In genomic region chrX:154398668-154399526, GRCh38 we compare ENCODE assay signal across 8 cellular contexts. TPM values are rescaled to one million over a fixed set of nuclear protein-coding genes. Genes with fewer than 3 reads are reported as not detected.
DNase-seq lines count a peak whose midpoint lies in the region; TF ChIP-seq lines count a peak whose summit lies in the region.

No MANE protein-coding gene starts in this region.

- DNase-seq in CD4-positive, alpha-beta memory T cell: peak; percentile 80 to 83 (median 82)
- DNase-seq in HAP-1 (ENCODE audit: low spot score in 2 of 2): peak; percentile 66 to 91
- DNase-seq in NCI-H2029 treated with DMSO at 0.1 percent for 48 hours (lab: John Stamatoyannopoulos, UW): peak; percentile 22
- peak; percentile 55 for DNase-seq in brain pericyte (ENCODE audit: low read depth, low spot score)
- no peak for DNase-seq in GM19238 (ENCODE audit: insufficient read length, low spot score)

- peaks cover 0 to 13% (median 0%) of the 10 kb centered on the region in 8 donors for H3K9me3 Mint-ChIP-seq in CD4-positive, alpha-beta memory T cell

- no peaks in the 10 kb centered on the region for H3K27me3 Mint-ChIP-seq in CD4-positive, alpha-beta memory T cell

- peak overlapping the region; percentile 99 for H3K9ac ChIP-seq in iPS-20b (ENCODE audit: low read depth, low read length)
- H3K9ac ChIP-seq in skeletal muscle satellite cell (ENCODE audit: low read depth, low read length): peak overlapping the region; percentile 100

- peak overlapping the region; percentile 55 to 95 for H3K4me3 ChIP-seq in CD4-positive, alpha-beta memory T cell (ENCODE audit: low read length in 2 of 2)
- H3K4me3 ChIP-seq in HAP-1 (peak overlapping the region; percentile 78), iPS-20b (ENCODE audit: low read length) (peak overlapping the region; percentile 92), skeletal muscle satellite cell (ENCODE audit: low read length) (peak overlapping the region; percentile 89)

- intact Hi-C loops in CD4-positive, alpha-beta memory T cell (cut with micrococcal nuclease): no loop called here

- peak overlapping the region; percentile 96 to 99 (median 99) for H3K4me3 Mint-ChIP-seq in CD4-positive, alpha-beta memory T cell

- H3K27ac Mint-ChIP-seq in CD4-positive, alpha-beta memory T cell: peak overlapping the region; percentile 99 to 100 (median 99)

- in situ Hi-C loops in HAP-1 (cut with MboI; ENCODE audit: low sequenced_read_pairs): loop anchor here (25.0 kb wide), 1 partner anchor 363 kb away; the partner anchor contains the start of genes DKC1 and GAB3

- CTCF ChIA-PET in CD4-positive, alpha-beta memory T cell (lab: Charles Lee; ENCODE audit: partially characterized antibody): interaction anchor here (0.7 to 3.1 kb wide), 16 partner anchors 9 to 149 kb away, joined by 3 to 26 read pairs (median 4); partner anchors contain the start of genes ATP6AP1, IKBKG and SLC10A3

- H3K4me1 Mint-ChIP-seq in CD4-positive, alpha-beta memory T cell: peaks cover 7 to 32% (median 17%) of the 10 kb centered on the region in 4 donors

- H3K27ac ChIP-seq in CD4-positive, alpha-beta memory T cell (ENCODE audit: low read depth, low read length): peak overlapping the region; percentile 96
- H3K27ac ChIP-seq in VCaP: peak overlapping the region; percentile 97
- peak overlapping the region; percentile 91 for H3K27ac ChIP-seq in iPS-20b (ENCODE audit: low read length)

- POLR2A ChIA-PET in CD4-positive, alpha-beta memory T cell (lab: Charles Lee; ENCODE audit: partially characterized antibody): interaction anchor here (0.6 to 6.0 kb wide), 40 partner anchors 12 to 465 kb away, joined by 3 to 111 read pairs (median 4); partner anchors contain the start of genes ATP6AP1, DNASE1L1, EMD and FAM3A

- H3K27me3 ChIP-seq in CD4-positive, alpha-beta memory T cell (ENCODE audit: insufficient read depth, low read length): no peaks in the 10 kb centered on the region
- H3K27me3 ChIP-seq in HAP-1 (ENCODE audit: low read depth) (no peaks in the 10 kb centered on the region), iPS-20b (ENCODE audit: insufficient read depth, low read length) (no peaks in the 10 kb centered on the region), skeletal muscle satellite cell (ENCODE audit: control insufficient read depth, insufficient read depth, low read length) (no peaks in the 10 kb centered on the region)

- H3K4me2 ChIP-seq in skeletal muscle satellite cell (ENCODE audit: low read length): peak overlapping the region; percentile 91

- peaks cover 19 to 34% of the 10 kb centered on the region in 2 donors for H3K36me3 Mint-ChIP-seq in CD4-positive, alpha-beta memory T cell

- TF ChIP-seq CTCF in VCaP (conservative IDR thresholded peaks at IDR 0.05): peak; percentile 90

- H3K36me3 ChIP-seq in CD4-positive, alpha-beta memory T cell (ENCODE audit: insufficient read depth, low read length): peaks cover 23% of the 10 kb centered on the region
- H3K36me3 ChIP-seq in HAP-1 (replicated peaks) (peaks cover 32% of the 10 kb centered on the region), iPS-20b (ENCODE audit: insufficient read depth, low read depth, low read length) (peaks cover 28% of the 10 kb centered on the region), skeletal muscle satellite cell (ENCODE audit: insufficient read depth, low read length) (peaks cover 29% of the 10 kb centered on the region)

- no peaks in the 10 kb centered on the region for H3K9me3 ChIP-seq in CD4-positive, alpha-beta memory T cell (ENCODE audit: control insufficient read depth in 1 of 2, low read length in 2 of 2)
- H3K9me3 ChIP-seq in HAP-1: no peaks in the 10 kb centered on the region
- H3K9me3 ChIP-seq in iPS-20b (ENCODE audit: insufficient read depth, low read depth, low read length): no peaks in the 10 kb centered on the region
- no peaks in the 10 kb centered on the region for H3K9me3 ChIP-seq in skeletal muscle satellite cell (replicated peaks; ENCODE audit: low read length)

- H3K4me1 ChIP-seq in CD4-positive, alpha-beta memory T cell (ENCODE audit: insufficient read depth, low read length): peaks cover 15% of the 10 kb centered on the region
- peaks cover 9% of the 10 kb centered on the region for H3K4me1 ChIP-seq in HAP-1
- no peaks in the 10 kb centered on the region; the same call in 1 of the 2 replicates for H3K4me1 ChIP-seq in iPS-20b (ENCODE audit: insufficient read depth, low read length)
- H3K4me1 ChIP-seq in skeletal muscle satellite cell (ENCODE audit: control insufficient read depth, insufficient read depth, low read length): peaks cover 6% of the 10 kb centered on the region

RNA-seq across cellular contexts. Expression of gene RPL10, which starts 0.7 kb away (rescaled TPM):
- total RNA-seq in CD4-positive, alpha-beta memory T cell: 1,000 to 10,000 TPM; 5,157 to 5,386 TPM
- 1,000 to 10,000 TPM; 4,018 to 5,740 TPM for polyA plus RNA-seq in CD4-positive, alpha-beta memory T cell
- 2,217 and 3,625 TPM in 2 replicates for total RNA-seq in skeletal muscle satellite cell (2012; rRNA removed)

RNA-seq across cellular contexts. Expression of gene DNASE1L1, which starts 10.2 kb away (rescaled TPM):
- 10 to 100 TPM; 25.3 to 26.3 TPM for total RNA-seq in CD4-positive, alpha-beta memory T cell
- 10 to 100 TPM; 14.0 to 16.2 TPM for polyA plus RNA-seq in CD4-positive, alpha-beta memory T cell
- 22.3 and 35.5 TPM in 2 replicates for total RNA-seq in skeletal muscle satellite cell (2012; rRNA removed)

RNA-seq across cellular contexts. Expression of gene TAFAZZIN, which starts 12.4 kb away (rescaled TPM):
- total RNA-seq in CD4-positive, alpha-beta memory T cell: 100 to 1,000 TPM; 139 to 141 TPM
- polyA plus RNA-seq in CD4-positive, alpha-beta memory T cell: 10 to 100 TPM; 47.3 to 48.2 TPM
- 13.1 and 16.0 TPM in 2 replicates for total RNA-seq in skeletal muscle satellite cell (2012; rRNA removed)

RNA-seq across cellular contexts. Expression of gene EMD, which starts 19.8 kb away (rescaled TPM):
- total RNA-seq in CD4-positive, alpha-beta memory T cell: 10 to 100 TPM; 84.3 to 88.7 TPM
- 10 to 100 TPM; 30.3 to 38.2 TPM for polyA plus RNA-seq in CD4-positive, alpha-beta memory T cell
- 33.2 and 44.3 TPM in 2 replicates for total RNA-seq in skeletal muscle satellite cell (2012; rRNA removed)

RNA-seq across cellular contexts. Expression of gene FLNA, which starts 24.5 kb away (rescaled TPM):
- 100 to 1,000 TPM; 839 to 871 TPM for total RNA-seq in CD4-positive, alpha-beta memory T cell
- polyA plus RNA-seq in CD4-positive, alpha-beta memory T cell: 100 to 1,000 TPM in 1 of 2 donors, 10 to 100 TPM in 1; 87.4 to 683 TPM
- 1,046 and 1,316 TPM in 2 replicates for total RNA-seq in skeletal muscle satellite cell (2012; rRNA removed)
